In genomic region chr2:222398446-222398885, GRCh38 we compare ENCODE assay signal across 17 cellular contexts. TPM values are rescaled to one million over a fixed set of nuclear protein-coding genes. Genes with fewer than 3 reads are reported as not detected.
A peak's percentile ranks its signal among the peaks of the same experiment; 100 is the strongest.
DNase-seq lines count a peak whose midpoint lies in the region; ATAC-seq and TF ChIP-seq lines count a peak whose summit lies in the region.
"Had no signal": no experiment of that assay in that cellular context is flagged by ENCODE, and none has a peak within 500 bp of the region (broad histone marks: within the 10 kb centered on the region; RNA-seq: fewer than 3 reads in every experiment).

No MANE protein-coding gene starts in this region.

- TF ChIP-seq CTCF in heart right ventricle (IDR thresholded peaks at IDR 0.05) (no peak), type B pancreatic cell (conservative IDR thresholded peaks at IDR 0.05) (no peak), gastrocnemius medialis (IDR thresholded peaks at IDR 0.05 in 4 of 5, conservative IDR thresholded peaks at IDR 0.05 in 1 of 5) (no peak)

- H3K27ac Mint-ChIP-seq in type B pancreatic cell = no peak overlapping the region
- H3K27ac Mint-ChIP-seq: activated T-helper 1 cell treated with anti-CD3 and anti-CD28 coated beads, Interleukin-12 subunit alpha, Interleukin-12 subunit beta, Interleukin-2, Interleukin-4 antibody, amounts not matched to agents 30 ng/mL and 10 ng/mL and 1 ng/mL, durations not matched to agents 14 hours and 24 hours and 36 hours had no signal

- no peak overlapping the region for H3K4me3 Mint-ChIP-seq in type B pancreatic cell
- H3K4me3 Mint-ChIP-seq: activated T-helper 1 cell treated with anti-CD3 and anti-CD28 coated beads, Interleukin-12 subunit alpha, Interleukin-12 subunit beta, Interleukin-2, Interleukin-4 antibody, amounts not matched to agents 30 ng/mL and 10 ng/mL and 1 ng/mL, durations not matched to agents 14 hours and 24 hours and 36 hours had no signal

- TF ChIP-seq POLR2A in gastrocnemius medialis (IDR thresholded peaks at IDR 0.05) = no peak

- in situ Hi-C loops in gastrocnemius medialis (cut with MboI; ENCODE audit: low sequenced_read_pairs in 4 of 4) = no loop called here

- peaks cover 0 to 9% (median 0%) of the 10 kb centered on the region in 9 donors for H3K4me1 ChIP-seq in heart right ventricle
- H3K4me1 ChIP-seq in gastrocnemius medialis = peaks cover 0 to 12% of the 10 kb centered on the region in 2 donors
- H3K4me1 ChIP-seq: upper lobe of left lung had no signal

- H3K27ac ChIP-seq in heart right ventricle (peak overlapping the region in 6 of 10 donors; percentile 58 to 74 (median 68)), gastrocnemius medialis (peak overlapping the region in 1 of 4 donors; percentile 8)
- H3K27ac ChIP-seq: epithelial cell of prostate, skin epidermis, upper lobe of left lung had no signal

- no peak overlapping the region for H3K4me3 ChIP-seq in heart right ventricle
- H3K4me3 ChIP-seq in gastrocnemius medialis = no peak overlapping the region
- H3K4me3 ChIP-seq: skin epidermis, upper lobe of left lung had no signal

- H3K36me3 ChIP-seq in heart right ventricle (no peaks in the 10 kb centered on the region), gastrocnemius medialis (no peaks in the 10 kb centered on the region)
- H3K36me3 ChIP-seq: upper lobe of left lung had no signal

- DNase-seq in DMS153 treated with DMSO at 0.1 percent for 48 hours (lab: John Stamatoyannopoulos, UW; ENCODE audit: unreplicated experiment) = peak; percentile 17
- DNase-seq in NCI-H1694 treated with DMSO at 0.1 percent for 48 hours (lab: John Stamatoyannopoulos, UW) = peak; percentile 16
- peak; percentile 51 for DNase-seq in NCI-H526 treated with DMSO at 0.1 percent for 48 hours (lab: John Stamatoyannopoulos, UW)
- peak in 1 of 2 donors; percentile 34 for DNase-seq in heart right ventricle
- DNase-seq in type B pancreatic cell (ENCODE audit: extremely low spot score, unreplicated experiment) = no peak
- DNase-seq in activated naive CD4-positive, alpha-beta T cell (lab: John Stamatoyannopoulos, UW) = no peak
- DNase-seq in gastrocnemius medialis = no peak
- DNase-seq: COR-L47; NCI-H1048; stimulated activated naive CD4-positive, alpha-beta T cell treated with Interleukin-2 at 50 U/mL for 16 hours; upper lobe of left lung had no signal

- intact Hi-C loops in heart right ventricle (cut with DNase I) = no loop called here
- intact Hi-C loops in gastrocnemius medialis (cut with DNase I; ENCODE audit: low total_unique reads) = no loop called here

- H3K9me3 Mint-ChIP-seq in type B pancreatic cell = no peaks in the 10 kb centered on the region

- peak; percentile 47 to 87 (median 66) for ATAC-seq in heart right ventricle
- ATAC-seq in GM18498 (IDR thresholded peaks at IDR 0.05; ENCODE audit: unreplicated experiment) = no peak
- no peak for ATAC-seq in gastrocnemius medialis

- H3K36me3 Mint-ChIP-seq in type B pancreatic cell = no peaks in the 10 kb centered on the region

- no peaks in the 10 kb centered on the region for H3K27me3 Mint-ChIP-seq in type B pancreatic cell

- H3K9me3 ChIP-seq in heart right ventricle (peaks cover 0 to 15% (median 4%) of the 10 kb centered on the region in 11 donors), gastrocnemius medialis (no peaks in the 10 kb centered on the region)
- H3K9me3 ChIP-seq: upper lobe of left lung had no signal

- no peaks in the 10 kb centered on the region for H3K27me3 ChIP-seq in heart right ventricle
- H3K27me3 ChIP-seq in gastrocnemius medialis = no peaks in the 10 kb centered on the region
- H3K27me3 ChIP-seq: upper lobe of left lung had no signal

- WGBS in heart right ventricle, 2 donors = 28 to 46% methylated on average over 1 of the region's 1 CpG

- no peaks in the 10 kb centered on the region for H3K4me1 Mint-ChIP-seq in type B pancreatic cell (ENCODE audit: unreplicated experiment)

RNA-seq across cellular contexts. Expression of gene SGPP2, which starts 25.9 kb away (rescaled TPM):
- total RNA-seq in heart right ventricle (10 to 100 TPM in 4 of 10 donors, 1 to 10 TPM in 4, under 1 TPM in 2; 0.54 to 34.4 (median 6.3) TPM), type B pancreatic cell (ENCODE audit: low replicate concordance) (7.0 and 22.4 TPM in 2 replicates), gastrocnemius medialis (under 1 TPM in 3 of 4 donors, not detected in 1; 0.17 to 0.59 (median 0.31) TPM)
- polyA plus RNA-seq in heart right ventricle = 1 to 10 TPM; 1.3 to 3.4 TPM
- total RNA-seq: OCI-LY7, osteoblast had no signal

Comparison
In these comparisons a context has a peak if more than half of its experiments do, and no peak if none do; other contexts are left out.
1. DNase-seq: peak in DMS153 treated with DMSO at 0.1 percent for 48 hours (single experiment), NCI-H1694 treated with DMSO at 0.1 percent for 48 hours (single experiment) and NCI-H526 treated with DMSO at 0.1 percent for 48 hours (single experiment); none in type B pancreatic cell (single experiment), activated naive CD4-positive, alpha-beta T cell (0 of 4) and gastrocnemius medialis (0 of 2).
2. ATAC-seq: peak in heart right ventricle (8 of 8); none in GM18498 (single experiment) and gastrocnemius medialis (0 of 2).